In the genomic region with DNA sequence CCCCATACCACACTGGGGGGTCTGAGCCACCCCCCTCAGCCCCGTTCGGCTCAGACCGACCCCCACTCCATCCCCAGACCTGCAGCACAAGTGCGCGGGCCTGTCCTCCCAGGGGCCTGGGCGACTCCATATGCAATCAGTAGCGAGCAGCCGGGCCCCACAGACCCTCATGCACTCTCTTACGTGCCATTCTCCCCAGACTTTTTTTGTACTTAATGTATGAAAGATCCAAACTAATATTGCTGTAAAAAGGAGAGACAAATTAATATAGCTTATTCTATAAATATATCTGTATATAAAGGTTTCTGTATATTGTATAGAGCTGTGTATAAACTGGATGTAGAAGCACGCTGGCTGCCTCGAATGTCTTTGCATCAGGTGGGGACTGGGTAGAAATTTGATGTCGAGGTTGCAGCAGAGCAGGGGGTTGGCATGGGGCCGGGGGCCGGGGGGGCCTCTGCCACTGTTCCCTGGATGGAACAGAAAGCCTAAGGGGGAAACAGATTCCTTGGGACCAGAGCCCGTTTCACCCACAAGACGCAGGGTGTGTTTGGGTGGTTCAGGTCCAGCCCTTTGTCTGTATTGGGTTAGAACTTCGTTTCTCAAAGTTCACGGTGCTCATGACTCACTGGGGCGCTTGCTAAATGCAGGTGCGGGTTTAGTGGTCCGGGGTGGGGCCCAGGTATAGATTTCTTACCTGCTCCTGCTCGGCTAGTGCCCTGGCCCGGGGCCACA, we compare ENCODE assay signal across 1 cellular context.
TF ChIP-seq lines count a peak whose summit lies in the region.

No MANE protein-coding gene starts in this region.

TF ChIP-seq in H1, 55 proteins besides CTCF, POLR2A, EP300 and RAD21:
- TF ChIP-seq TEAD4 (IDR thresholded peaks at IDR 0.05; ENCODE audit: low read depth, low read length) (no peak), POLR2AphosphoS5 (IDR thresholded peaks at IDR 0.05; ENCODE audit: low read depth, low read length) (no peak), KDM5A (IDR thresholded peaks at IDR 0.05; ENCODE audit: low read length) (no peak)
